Comparison of ENCODE assay signal across 8 cellular contexts in genomic region chr1:172532700-172533510, GRCh38. TPM values are rescaled to one million over a fixed set of nuclear protein-coding genes. Genes with fewer than 3 reads are reported as not detected.
A peak's percentile ranks its signal among the peaks of the same experiment; 100 is the strongest.
DNase-seq lines count a peak whose midpoint lies in the region; ATAC-seq lines count a peak whose summit lies in the region.

Gene SUCO, plus strand, starts transcription at chr1:172533150. Its CDS starts 286 bp downstream, at chr1:172533436.

- H3K4me3 Mint-ChIP-seq in CD8-positive, alpha-beta memory T cell, result peak within 1 kb of the TSS; percentile 91 to 100 (median 97)

- H3K27me3 ChIP-seq in CD8-positive, alpha-beta memory T cell (ENCODE audit: insufficient read depth, low read length, poor library complexity, severe bottlenecking), result no peaks in the 10 kb centered on the region

- CTCF ChIA-PET in CD8-positive, alpha-beta memory T cell (lab: Charles Lee), result interaction anchor here (0.9 to 1.5 kb wide), 4 partner anchors 14 to 192 kb away, joined by 3 to 7 read pairs (median 4); no protein-coding TSS in a partner anchor

- H3K9me3 Mint-ChIP-seq in CD8-positive, alpha-beta memory T cell, result no peaks in the 10 kb centered on the region

- peak within 1 kb of the TSS; percentile 97 to 100 (median 100) for H3K27ac Mint-ChIP-seq in CD8-positive, alpha-beta memory T cell

- H3K36me3 Mint-ChIP-seq in CD8-positive, alpha-beta memory T cell, result peaks cover 0 to 20% (median 0%) of the 10 kb centered on the region in 3 donors

- H3K9me3 ChIP-seq in CD8-positive, alpha-beta memory T cell (ENCODE audit: low read length), result no peaks in the 10 kb centered on the region

- H3K27ac ChIP-seq in CD8-positive, alpha-beta memory T cell (ENCODE audit: low read depth, low read length), result peak within 1 kb of the TSS; percentile 99

- peak within 1 kb of the TSS; percentile 96 for H3K4me3 ChIP-seq in CD8-positive, alpha-beta memory T cell (ENCODE audit: low read length)

- DNase-seq in CD8-positive, alpha-beta memory T cell, result peak; percentile 99 to 100 (median 100)
- DNase-seq in HT-29 (ENCODE audit: low spot score), result peak; percentile 99
- DNase-seq in NK-92 treated with Interleukin-12 subunit alpha and Interleukin-12 subunit beta, amount 100 ng/mL, for 24 hours (lab: John Stamatoyannopoulos, UW), result peak; percentile 100
- DNase-seq in activated CD8-positive, alpha-beta memory T cell treated with anti-CD3 and anti-CD28 coated beads for 24 hours, result peak; percentile 100
- peak; percentile 99 for DNase-seq in effector CD4-positive, alpha-beta T cell
- peak; percentile 100 for DNase-seq in lung microvascular endothelial cell (ENCODE audit: low read depth in 2 of 2)
- peak; percentile 98 to 100 (median 99) for DNase-seq in stimulated activated CD4-positive, alpha-beta T cell treated with anti-CD3 and anti-CD28 coated beads, TNF-alpha, amount 100 ng/mL, for 48 hours (ENCODE audit: low read depth in 3 of 3)

- peaks cover 44% of the 10 kb centered on the region for H3K4me1 ChIP-seq in CD8-positive, alpha-beta memory T cell (ENCODE audit: insufficient read depth, low read length)

- no peaks in the 10 kb centered on the region for H3K36me3 ChIP-seq in CD8-positive, alpha-beta memory T cell (ENCODE audit: insufficient read depth, low read length)

- ATAC-seq in GM19468 (IDR thresholded peaks at IDR 0.05; ENCODE audit: extremely low read depth, unreplicated experiment), result peak; percentile 91

- H3K4me1 Mint-ChIP-seq in CD8-positive, alpha-beta memory T cell, result peaks cover 51 to 57% (median 54%) of the 10 kb centered on the region in 3 donors

- POLR2A ChIA-PET in CD8-positive, alpha-beta memory T cell (lab: Charles Lee), result interaction anchor here (0.6 to 1.1 kb wide), 4 partner anchors 10 to 1616 kb away, joined by 3 to 4 read pairs (median 4); no protein-coding TSS in a partner anchor

- H3K27me3 Mint-ChIP-seq in CD8-positive, alpha-beta memory T cell, result peaks cover 5 to 12% of the 10 kb centered on the region in 2 donors

RNA-seq across cellular contexts. Expression of gene SUCO, which starts in this region (rescaled TPM):
- total RNA-seq in CD8-positive, alpha-beta memory T cell, result 10 to 100 TPM; 25.1 to 25.2 TPM
- 15.3 TPM for polyA plus RNA-seq in CD8-positive, alpha-beta memory T cell
- total RNA-seq in HT-29 (2014; rRNA removed; shearing (Covaris generic)), result 13.9 and 14.2 TPM in 2 replicates
- 12.9 TPM in 2 replicates for total RNA-seq in lung microvascular endothelial cell

Comparison
In these comparisons a context has a peak if more than half of its experiments do, and no peak if none do; other contexts are left out.
1. Peak in every context shown above with its lines: DNase-seq, ATAC-seq, H3K4me3 ChIP-seq and H3K27ac ChIP-seq.